Comparison of ENCODE assay signal across 1 cellular context in genomic region chr19:45947926-45948325, GRCh38.
TF ChIP-seq lines count a peak whose summit lies in the region.

No MANE protein-coding gene starts in this region.

TF ChIP-seq in IMR-90, 13 proteins besides CTCF, POLR2A, EP300 and RAD21:
- TF ChIP-seq CHD1 (IDR thresholded peaks at IDR 0.05; ENCODE audit: low read depth, low read length) (no peak), CEBPB (IDR thresholded peaks at IDR 0.05; ENCODE audit: low read depth, low read length) (no peak), MAZ (IDR thresholded peaks at IDR 0.05; ENCODE audit: borderline replicate concordance, low read depth, low read length) (no peak), BHLHE40 (IDR thresholded peaks at IDR 0.05; ENCODE audit: low read depth, low read length) (no peak), RCOR1 (IDR thresholded peaks at IDR 0.05; ENCODE audit: insufficient replicate concordance, low read length) (no peak), SMC3 (IDR thresholded peaks at IDR 0.05; ENCODE audit: low read depth, low read length) (no peak), RFX5 (IDR thresholded peaks at IDR 0.05; ENCODE audit: low read depth, low read length) (no peak), MXI1 (IDR thresholded peaks at IDR 0.05; ENCODE audit: borderline replicate concordance, low read depth, low read length) (no peak), NFE2L2 (IDR thresholded peaks at IDR 0.05; ENCODE audit: low read depth, low read length) (no peak), FOS (IDR thresholded peaks at IDR 0.05; ENCODE audit: low read depth, low read length) (no peak), MAFK (IDR thresholded peaks at IDR 0.05; ENCODE audit: low read depth, low read length) (no peak)
- TF ChIP-seq, protein P1, sequence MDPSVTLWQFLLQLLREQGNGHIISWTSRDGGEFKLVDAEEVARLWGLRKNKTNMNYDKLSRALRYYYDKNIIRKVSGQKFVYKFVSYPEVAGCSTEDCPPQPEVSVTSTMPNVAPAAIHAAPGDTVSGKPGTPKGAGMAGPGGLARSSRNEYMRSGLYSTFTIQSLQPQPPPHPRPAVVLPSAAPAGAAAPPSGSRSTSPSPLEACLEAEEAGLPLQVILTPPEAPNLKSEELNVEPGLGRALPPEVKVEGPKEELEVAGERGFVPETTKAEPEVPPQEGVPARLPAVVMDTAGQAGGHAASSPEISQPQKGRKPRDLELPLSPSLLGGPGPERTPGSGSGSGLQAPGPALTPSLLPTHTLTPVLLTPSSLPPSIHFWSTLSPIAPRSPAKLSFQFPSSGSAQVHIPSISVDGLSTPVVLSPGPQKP (IDR thresholded peaks at IDR 0.05; ENCODE audit: borderline replicate concordance, low read depth, low read length), result no peak
TF ChIP-seq in IMR-90: peak in this region for 0.
